1 cellular context compared by ENCODE assay signal in the genomic region with DNA sequence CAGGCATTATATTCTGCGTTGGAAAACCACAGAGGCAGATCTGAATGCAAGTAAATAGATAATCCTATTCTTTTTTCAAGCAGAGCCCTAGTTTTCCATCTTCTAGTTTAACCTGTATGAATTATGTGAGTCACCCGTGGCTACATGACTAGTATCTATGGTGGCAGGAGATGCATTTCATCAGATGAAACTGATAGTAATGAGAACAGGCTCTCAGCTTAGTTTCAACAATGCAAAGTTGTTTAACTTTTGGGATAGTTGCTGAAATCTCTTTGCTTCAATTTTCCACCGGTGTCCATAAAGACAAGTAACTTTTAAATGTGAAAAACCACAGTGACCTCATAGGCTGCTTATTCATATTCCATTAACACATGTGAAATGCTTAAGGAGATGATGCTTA.
TF ChIP-seq lines count a peak whose summit lies in the region.

No MANE protein-coding gene starts in this region.

TF ChIP-seq in WTC11, 78 proteins besides CTCF, POLR2A, EP300 and RAD21 (continued from another document):
- TF ChIP-seq MLX (CRISPR knock-in tag; IDR thresholded peaks at IDR 0.05) = no peak
- no peak for TF ChIP-seq HMGXB4 (CRISPR knock-in tag; IDR thresholded peaks at IDR 0.05)
